ENCODE assay signal across 18 cellular contexts in genomic region chr17:1872976-1873375, GRCh38. TPM values are rescaled to one million over a fixed set of nuclear protein-coding genes. Genes with fewer than 3 reads are reported as not detected.
A peak's percentile ranks its signal among the peaks of the same experiment; 100 is the strongest.
DNase-seq lines count a peak whose midpoint lies in the region; ATAC-seq and TF ChIP-seq lines count a peak whose summit lies in the region.
"Had no signal": no experiment of that assay in that cellular context is flagged by ENCODE, and none has a peak within 500 bp of the region (broad histone marks: within the 10 kb centered on the region; RNA-seq: fewer than 3 reads in every experiment).

No MANE protein-coding gene starts in this region.

- peak; percentile 12 to 22 for DNase-seq in activated T-cell treated with anti-CD3 and anti-CD28 coated beads, Interleukin-2, amount 50 U/mL, for 72 hours
- no peak for DNase-seq in activated T-cell treated with anti-CD3 and anti-CD28 coated beads, Interleukin-2, amount 50 U/mL, for 1 hour
- DNase-seq in GM10266 (ENCODE audit: extremely low spot score) = peak; percentile 30
- DNase-seq in naive thymus-derived CD8-positive, alpha-beta T cell = no peak
- no peak for DNase-seq in mesothelial cell of epicardium (ENCODE audit: low spot score in 2 of 2, unreplicated experiment in 2 of 2)
- no peak for DNase-seq in NCI-H82 (lab: John Stamatoyannopoulos, UW)
- DNase-seq: brain microvascular endothelial cell, glutamatergic neuron, H7, left colon, mesendoderm, NCI-H1694, SHP77 had no signal

- no peak for TF ChIP-seq CTCF in GM10266 (IDR thresholded peaks at IDR 0.05; ENCODE audit: control insufficient read depth, insufficient read depth, low read depth, missing control alignments)
- TF ChIP-seq CTCF in mesothelial cell of epicardium (IDR thresholded peaks at IDR 0.05; ENCODE audit: unreplicated experiment) = no peak

- H3K36me3 Mint-ChIP-seq in activated T-cell treated with anti-CD3 and anti-CD28 coated beads, Interleukin-2, amount 50 U/mL, for 72 hours (ENCODE audit: insufficient read depth in 2 of 2) = peaks cover 18 to 41% of the 10 kb centered on the region in 2 donors
- peaks cover 61% of the 10 kb centered on the region for H3K36me3 Mint-ChIP-seq in activated T-helper 17 cell treated with anti-CD3 and anti-CD28 coated beads, Interleukin-2, amount 50 U/mL, for 72 hours (ENCODE audit: low read depth)
- peaks cover 0 to 54% (median 25%) of the 10 kb centered on the region in 3 donors for H3K36me3 Mint-ChIP-seq in naive thymus-derived CD8-positive, alpha-beta T cell
- H3K36me3 Mint-ChIP-seq in mesothelial cell of epicardium = peaks cover 21% of the 10 kb centered on the region

- no peaks in the 10 kb centered on the region for H3K9me3 Mint-ChIP-seq in activated T-cell treated with anti-CD3 and anti-CD28 coated beads, Interleukin-2, amount 50 U/mL, for 72 hours
- H3K9me3 Mint-ChIP-seq in activated T-helper 17 cell treated with anti-CD3 and anti-CD28 coated beads, Interleukin-2, amount 50 U/mL, for 72 hours = no peaks in the 10 kb centered on the region
- H3K9me3 Mint-ChIP-seq in naive thymus-derived CD8-positive, alpha-beta T cell = no peaks in the 10 kb centered on the region
- no peaks in the 10 kb centered on the region for H3K9me3 Mint-ChIP-seq in mesothelial cell of epicardium
- H3K9me3 Mint-ChIP-seq: nephron, type B pancreatic cell had no signal

- POLR2A ChIA-PET in naive thymus-derived CD8-positive, alpha-beta T cell (lab: Charles Lee) = no interaction called here

- no peaks in the 10 kb centered on the region for H3K27me3 Mint-ChIP-seq in activated T-cell treated with anti-CD3 and anti-CD28 coated beads, Interleukin-2, amount 50 U/mL, for 72 hours (ENCODE audit: low read depth)
- H3K27me3 Mint-ChIP-seq in activated T-helper 17 cell treated with anti-CD3 and anti-CD28 coated beads, Interleukin-2, amount 50 U/mL, for 72 hours = no peaks in the 10 kb centered on the region
- no peaks in the 10 kb centered on the region for H3K27me3 Mint-ChIP-seq in naive thymus-derived CD8-positive, alpha-beta T cell
- H3K27me3 Mint-ChIP-seq in mesothelial cell of epicardium (ENCODE audit: low read depth) = no peaks in the 10 kb centered on the region
- H3K27me3 Mint-ChIP-seq: type B pancreatic cell had no signal

- peak overlapping the region; percentile 74 to 88 for H3K4me3 Mint-ChIP-seq in activated T-cell treated with anti-CD3 and anti-CD28 coated beads, Interleukin-2, amount 50 U/mL, for 72 hours
- H3K4me3 Mint-ChIP-seq in activated T-helper 17 cell treated with anti-CD3 and anti-CD28 coated beads, Interleukin-2, amount 50 U/mL, for 72 hours = peak overlapping the region; percentile 69
- H3K4me3 Mint-ChIP-seq in naive thymus-derived CD8-positive, alpha-beta T cell = peak overlapping the region; percentile 15 to 83 (median 48)
- no peak overlapping the region for H3K4me3 Mint-ChIP-seq in mesothelial cell of epicardium
- H3K4me3 Mint-ChIP-seq: nephron, type B pancreatic cell had no signal

- H3K27ac Mint-ChIP-seq in activated T-cell treated with anti-CD3 and anti-CD28 coated beads, Interleukin-2, amount 50 U/mL, for 72 hours = peak overlapping the region; percentile 86
- H3K27ac Mint-ChIP-seq in activated T-helper 17 cell treated with anti-CD3 and anti-CD28 coated beads, Interleukin-2, amount 50 U/mL, for 72 hours = peak overlapping the region; percentile 87
- peak overlapping the region; percentile 84 to 98 (median 94) for H3K27ac Mint-ChIP-seq in naive thymus-derived CD8-positive, alpha-beta T cell
- no peak overlapping the region for H3K27ac Mint-ChIP-seq in mesothelial cell of epicardium
- H3K27ac Mint-ChIP-seq: nephron, type B pancreatic cell had no signal

- peaks cover 49% of the 10 kb centered on the region for H3K4me1 Mint-ChIP-seq in activated T-cell treated with anti-CD3 and anti-CD28 coated beads, Interleukin-2, amount 50 U/mL, for 72 hours (ENCODE audit: low read depth)
- peaks cover 30% of the 10 kb centered on the region for H3K4me1 Mint-ChIP-seq in activated T-helper 17 cell treated with anti-CD3 and anti-CD28 coated beads, Interleukin-2, amount 50 U/mL, for 72 hours
- peaks cover 21 to 55% (median 43%) of the 10 kb centered on the region in 4 donors for H3K4me1 Mint-ChIP-seq in naive thymus-derived CD8-positive, alpha-beta T cell
- H3K4me1 Mint-ChIP-seq in mesothelial cell of epicardium = no peaks in the 10 kb centered on the region
- H3K4me1 Mint-ChIP-seq: nephron had no signal

- ATAC-seq in activated T-cell treated with anti-CD3 and anti-CD28 coated beads, Interleukin-2, amount 50 U/mL, for 72 hours (replicated peaks in 1 of 2) = peak; percentile 57 to 65
- peak; percentile 79 for ATAC-seq in activated T-helper 17 cell treated with anti-CD3 and anti-CD28 coated beads, Interleukin-2, amount 50 U/mL, for 72 hours (replicated peaks)
- ATAC-seq in naive thymus-derived CD8-positive, alpha-beta T cell = no peak
- ATAC-seq in HG03139 (IDR thresholded peaks at IDR 0.05; ENCODE audit: unreplicated experiment) = no peak
- ATAC-seq: K562, left colon had no signal

RNA-seq across cellular contexts. Expression of gene RPA1, which starts 43.2 kb away (rescaled TPM):
- total RNA-seq in activated T-cell treated with anti-CD3 and anti-CD28 coated beads, Interleukin-2, amount 50 U/mL, for 72 hours = 100 to 1,000 TPM; 178 to 211 TPM
- 100 to 1,000 TPM; 121 to 139 TPM for total RNA-seq in activated T-helper 17 cell treated with anti-CD3 and anti-CD28 coated beads, Interleukin-2, amount 50 U/mL, for 72 hours
- total RNA-seq in naive thymus-derived CD8-positive, alpha-beta T cell = 100 to 1,000 TPM; 104 to 105 TPM
- polyA plus RNA-seq in naive thymus-derived CD8-positive, alpha-beta T cell = 10 to 100 TPM; 79.4 to 89.7 (median 84.5) TPM
- 91.2 to 98.0 TPM (median 94.2 TPM) in 3 replicates for total RNA-seq in mesothelial cell of epicardium

RNA-seq across cellular contexts. Expression of gene SMYD4, which starts 43.3 kb away (rescaled TPM):
- total RNA-seq in activated T-cell treated with anti-CD3 and anti-CD28 coated beads, Interleukin-2, amount 50 U/mL, for 72 hours = 10 to 100 TPM; 23.0 to 30.6 TPM
- 10 to 100 TPM; 19.7 to 20.2 TPM for total RNA-seq in activated T-helper 17 cell treated with anti-CD3 and anti-CD28 coated beads, Interleukin-2, amount 50 U/mL, for 72 hours
- 10 to 100 TPM; 35.7 to 41.4 TPM for total RNA-seq in naive thymus-derived CD8-positive, alpha-beta T cell
- polyA plus RNA-seq in naive thymus-derived CD8-positive, alpha-beta T cell = 10 to 100 TPM; 10.8 to 16.9 (median 12.7) TPM
- total RNA-seq in mesothelial cell of epicardium = 21.9 to 24.9 TPM (median 24.5 TPM) in 3 replicates

Comparison
In these comparisons a context has a peak if more than half of its experiments do, and no peak if none do; other contexts are left out.
1. DNase-seq: peak in activated T-cell treated with anti-CD3 and anti-CD28 coated beads, Interleukin-2, amount 50 U/mL, for 72 hours (2 of 2) and GM10266 (single experiment); none in activated T-cell treated with anti-CD3 and anti-CD28 coated beads, Interleukin-2, amount 50 U/mL, for 1 hour (single experiment), naive thymus-derived CD8-positive, alpha-beta T cell (0 of 10), mesothelial cell of epicardium (0 of 2) and NCI-H82 (single experiment).
2. ATAC-seq: peak in activated T-cell treated with anti-CD3 and anti-CD28 coated beads, Interleukin-2, amount 50 U/mL, for 72 hours (2 of 2) and activated T-helper 17 cell treated with anti-CD3 and anti-CD28 coated beads, Interleukin-2, amount 50 U/mL, for 72 hours (single experiment); none in naive thymus-derived CD8-positive, alpha-beta T cell (0 of 2) and HG03139 (single experiment).